ENCODE assay signal across 22 cellular contexts in the genomic region with DNA sequence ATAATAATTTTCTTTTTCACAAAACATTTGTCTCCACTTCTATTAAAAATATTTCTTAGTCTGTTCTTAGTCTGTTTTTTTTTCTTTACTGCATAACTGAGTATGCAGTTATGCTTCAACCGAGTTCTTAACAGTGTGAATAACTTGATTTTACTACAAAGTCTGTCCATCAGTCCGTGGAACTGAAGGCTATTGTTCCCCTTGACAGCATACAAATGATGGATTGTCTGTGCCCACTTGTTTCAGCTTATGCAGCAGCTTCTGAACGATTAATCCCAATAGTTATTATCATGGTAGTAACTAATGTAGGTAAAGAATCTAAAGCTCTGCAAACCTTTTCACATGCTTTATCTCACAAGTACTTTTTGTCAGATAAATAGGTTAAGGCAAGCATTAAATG.
"Had no signal": no experiment of that assay in that cellular context is flagged by ENCODE, and none has a peak within 500 bp of the region (broad histone marks: within the 10 kb centered on the region; RNA-seq: fewer than 3 reads in every experiment).

No MANE protein-coding gene starts in this region.

- H3K27ac ChIP-seq: SK-N-MC, VCaP had no signal

- H3K4me3 Mint-ChIP-seq: activated CD4-positive, alpha-beta memory T cell treated with anti-CD3 and anti-CD28 coated beads, Interleukin-2, amount 10 ng/mL, durations not matched to agents 7 days and 5 days; activated CD4-positive, alpha-beta T cell treated with anti-CD3 and anti-CD28 coated beads for 36 hours; activated naive CD4-positive, alpha-beta T cell treated with anti-CD3 and anti-CD28 coated beads, Interleukin-2, amount 10 ng/mL, durations not matched to agents 7 days and 5 days; activated naive CD8-positive, alpha-beta T cell treated with anti-CD3 and anti-CD28 coated beads for 36 hours; activated T-cell treated with anti-CD3 and anti-CD28 coated beads, Interleukin-2, amount 50 U/mL, for 72 hours had no signal

- ATAC-seq: activated CD4-positive, alpha-beta T cell treated with anti-CD3 and anti-CD28 coated beads for 36 hours; activated T-cell treated with anti-CD3 and anti-CD28 coated beads, Interleukin-2, amount 50 U/mL, for 72 hours; K562 had no signal

- H3K4me3 ChIP-seq: K562, SK-N-MC had no signal

- H3K4me1 Mint-ChIP-seq: activated CD4-positive, alpha-beta memory T cell treated with anti-CD3 and anti-CD28 coated beads, Interleukin-2, amount 10 ng/mL, durations not matched to agents 7 days and 5 days; activated CD4-positive, alpha-beta T cell treated with anti-CD3 and anti-CD28 coated beads for 36 hours; activated naive CD4-positive, alpha-beta T cell treated with anti-CD3 and anti-CD28 coated beads, Interleukin-2, amount 10 ng/mL, durations not matched to agents 7 days and 5 days; activated naive CD8-positive, alpha-beta T cell treated with anti-CD3 and anti-CD28 coated beads for 36 hours had no signal

- DNase-seq: activated CD4-positive, alpha-beta memory T cell treated with anti-CD3 and anti-CD28 coated beads, Interleukin-2, amount 10 ng/mL, durations not matched to agents 7 days and 5 days; activated CD4-positive, alpha-beta T cell treated with anti-CD3 and anti-CD28 coated beads for 36 hours; activated CD4-positive, alpha-beta T cell treated with anti-CD3 and anti-CD28 coated beads, Interleukin-2, amount 50 U/mL, for 1 hour; activated CD8-positive, alpha-beta memory T cell treated with anti-CD3 and anti-CD28 coated beads, Interleukin-2, amount 50 U/mL, for 4 hours; activated gamma-delta T cell treated with Interleukin-2 at 50 U/mL for 16 hours; activated naive CD4-positive, alpha-beta T cell treated with anti-CD3 and anti-CD28 coated beads, Interleukin-2, amount 10 ng/mL, durations not matched to agents 7 days and 5 days; activated naive CD8-positive, alpha-beta T cell treated with anti-CD3 and anti-CD28 coated beads for 36 hours; activated T-cell treated with anti-CD3 and anti-CD28 coated beads, Interleukin-2, amount 50 U/mL, for 72 hours; Karpas-422; NCI-H1048; NCI-H1694; NCI-H2029; NCI-H345; NCI-H510A; NCI-H526 treated with DMSO at 0.1 percent for 48 hours; NCI-H82; SIG-M5; T-helper 1 cell had no signal

- H3K9me3 Mint-ChIP-seq: activated CD4-positive, alpha-beta memory T cell treated with anti-CD3 and anti-CD28 coated beads, Interleukin-2, amount 10 ng/mL, durations not matched to agents 7 days and 5 days; activated naive CD4-positive, alpha-beta T cell treated with anti-CD3 and anti-CD28 coated beads, Interleukin-2, amount 10 ng/mL, durations not matched to agents 7 days and 5 days; activated naive CD8-positive, alpha-beta T cell treated with anti-CD3 and anti-CD28 coated beads for 36 hours; activated T-cell treated with anti-CD3 and anti-CD28 coated beads, Interleukin-2, amount 50 U/mL, for 72 hours; activated T-helper 2 cell treated with anti-CD3 and anti-CD28 coated beads, Interferon-gamma antibody, Interleukin-2, Interleukin-4, amounts not matched to agents 10 μg/mL and 5 μg/mL and 100 μg/mL, durations not matched to agents 14 hours and 24 hours and 36 hours had no signal

- H3K27ac Mint-ChIP-seq: activated CD4-positive, alpha-beta memory T cell treated with anti-CD3 and anti-CD28 coated beads, Interleukin-2, amount 10 ng/mL, durations not matched to agents 7 days and 5 days; activated CD4-positive, alpha-beta T cell treated with anti-CD3 and anti-CD28 coated beads for 36 hours; activated naive CD4-positive, alpha-beta T cell treated with anti-CD3 and anti-CD28 coated beads, Interleukin-2, amount 10 ng/mL, durations not matched to agents 7 days and 5 days; activated naive CD8-positive, alpha-beta T cell treated with anti-CD3 and anti-CD28 coated beads for 36 hours; activated T-cell treated with anti-CD3 and anti-CD28 coated beads, Interleukin-2, amount 50 U/mL, for 72 hours; activated T-helper 2 cell treated with anti-CD3 and anti-CD28 coated beads, Interferon-gamma antibody, Interleukin-2, Interleukin-4, amounts not matched to agents 10 μg/mL and 5 μg/mL and 100 μg/mL, durations not matched to agents 14 hours and 24 hours and 36 hours had no signal

- FAIRE-seq: K562 had no signal

- H3K36me3 Mint-ChIP-seq: activated naive CD4-positive, alpha-beta T cell treated with anti-CD3 and anti-CD28 coated beads, Interleukin-2, amount 10 ng/mL, durations not matched to agents 7 days and 5 days; activated naive CD8-positive, alpha-beta T cell treated with anti-CD3 and anti-CD28 coated beads for 36 hours had no signal

- H3K27me3 Mint-ChIP-seq: activated naive CD8-positive, alpha-beta T cell treated with anti-CD3 and anti-CD28 coated beads for 36 hours had no signal
